Comparison of ENCODE assay signal across 1 cellular context in genomic region chr10:133302230-133302629, GRCh38.
TF ChIP-seq lines count a peak whose summit lies in the region.

No MANE protein-coding gene starts in this region.

TF ChIP-seq in HepG2, 621 proteins besides CTCF, POLR2A, EP300 and RAD21:
- no peak for TF ChIP-seq RBFOX2 (IDR thresholded peaks at IDR 0.05; ENCODE audit: low read depth, low read length)
- TF ChIP-seq, protein P1, sequence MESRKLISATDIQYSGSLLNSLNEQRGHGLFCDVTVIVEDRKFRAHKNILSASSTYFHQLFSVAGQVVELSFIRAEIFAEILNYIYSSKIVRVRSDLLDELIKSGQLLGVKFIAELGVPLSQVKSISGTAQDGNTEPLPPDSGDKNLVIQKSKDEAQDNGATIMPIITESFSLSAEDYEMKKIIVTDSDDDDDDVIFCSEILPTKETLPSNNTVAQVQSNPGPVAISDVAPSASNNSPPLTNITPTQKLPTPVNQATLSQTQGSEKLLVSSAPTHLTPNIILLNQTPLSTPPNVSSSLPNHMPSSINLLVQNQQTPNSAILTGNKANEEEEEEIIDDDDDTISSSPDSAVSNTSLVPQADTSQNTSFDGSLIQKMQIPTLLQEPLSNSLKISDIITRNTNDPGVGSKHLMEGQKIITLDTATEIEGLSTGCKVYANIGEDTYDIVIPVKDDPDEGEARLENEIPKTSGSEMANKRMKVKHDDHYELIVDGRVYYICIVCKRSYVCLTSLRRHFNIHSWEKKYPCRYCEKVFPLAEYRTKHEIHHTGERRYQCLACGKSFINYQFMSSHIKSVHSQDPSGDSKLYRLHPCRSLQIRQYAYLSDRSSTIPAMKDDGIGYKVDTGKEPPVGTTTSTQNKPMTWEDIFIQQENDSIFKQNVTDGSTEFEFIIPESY (CRISPR knock-in tag; IDR thresholded peaks at IDR 0.05): peak; percentile 94
- TF ChIP-seq KIAA2018 (CRISPR knock-in tag; IDR thresholded peaks at IDR 0.05; ENCODE audit: borderline replicate concordance): no peak
- no peak for TF ChIP-seq ZNF691 (CRISPR knock-in tag; IDR thresholded peaks at IDR 0.05; ENCODE audit: borderline replicate concordance, low read depth)
